In genomic region chr17:62652251-62653001, GRCh38 we compare ENCODE assay signal across 1 cellular context.
TF ChIP-seq lines count a peak whose summit lies in the region.

No MANE protein-coding gene starts in this region.

TF ChIP-seq in GM12878, 131 proteins besides CTCF, POLR2A, EP300 and RAD21 (continued from another document):
- no peak for TF ChIP-seq GABPA (IDR thresholded peaks at IDR 0.05; ENCODE audit: low read depth)
